In the genomic region with DNA sequence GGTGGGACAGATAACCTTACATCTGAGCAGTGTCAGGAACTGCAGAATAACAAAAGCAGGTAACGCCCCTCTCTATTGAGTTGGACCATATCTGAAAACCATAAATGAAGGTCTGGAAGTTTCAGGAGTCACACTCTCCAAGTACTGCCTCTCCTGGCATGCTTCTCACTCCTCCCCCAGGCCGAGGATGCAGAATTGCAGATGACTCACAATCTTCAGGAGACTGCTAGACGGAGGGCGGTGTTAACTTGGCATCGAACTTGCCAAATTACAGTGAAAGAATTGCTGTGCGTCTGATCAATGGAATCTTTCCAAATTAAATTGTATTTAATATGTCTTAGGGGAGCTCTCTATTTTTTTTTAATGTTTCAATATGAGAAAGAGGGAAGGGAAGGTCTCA, we compare ENCODE assay signal across 1 cellular context.
TF ChIP-seq lines count a peak whose summit lies in the region.

No MANE protein-coding gene starts in this region.

TF ChIP-seq in IMR-90, 13 proteins besides CTCF, POLR2A, EP300 and RAD21 (continued from another document):
- TF ChIP-seq NFE2L2 (IDR thresholded peaks at IDR 0.05; ENCODE audit: low read depth, low read length) = no peak
